ENCODE assay signal across 8 cellular contexts in genomic region chr16:14186007-14186953, GRCh38.
DNase-seq lines count a peak whose midpoint lies in the region; ATAC-seq and TF ChIP-seq lines count a peak whose summit lies in the region.

No MANE protein-coding gene starts in this region.

- peaks cover 34% of the 10 kb centered on the region for H3K4me1 Mint-ChIP-seq in nephron

- peak overlapping the region; percentile 34 for H3K9ac ChIP-seq in fibroblast of lung (ENCODE audit: insufficient read depth, low read length)

- H3K27ac Mint-ChIP-seq in nephron = peak overlapping the region; percentile 81 to 89 (median 88)

- no peaks in the 10 kb centered on the region for H3K27me3 ChIP-seq in SJCRH30
- no peaks in the 10 kb centered on the region for H3K27me3 ChIP-seq in fibroblast of lung (ENCODE audit: control insufficient read depth, insufficient read depth, low read length)

- H3K79me2 ChIP-seq in fibroblast of lung (ENCODE audit: control insufficient read depth, insufficient read depth, low read length) = no peaks in the 10 kb centered on the region

- peak overlapping the region; percentile 33 for H3K4me3 ChIP-seq in SJCRH30
- H3K4me3 ChIP-seq in fibroblast of lung (replicated peaks in 1 of 4; ENCODE audit: control extremely low read depth in 1 of 4, insufficient read depth in 1 of 4, low read depth in 3 of 4, low read length in 4 of 4) = peak overlapping the region; percentile 16 to 48 (median 30)

- no peak for ATAC-seq in GM18870 (IDR thresholded peaks at IDR 0.05; ENCODE audit: unreplicated experiment)
- ATAC-seq in GM21526 (IDR thresholded peaks at IDR 0.05; ENCODE audit: low FRiP score, unreplicated experiment) = no peak
- no peak for ATAC-seq in HG03097 (IDR thresholded peaks at IDR 0.05; ENCODE audit: low FRiP score, unreplicated experiment)

- H3K4me3 Mint-ChIP-seq in nephron = peak overlapping the region; percentile 83 to 92 (median 91)

- no peaks in the 10 kb centered on the region for H3K36me3 Mint-ChIP-seq in nephron (ENCODE audit: low read depth)

- H4K20me1 ChIP-seq in fibroblast of lung (ENCODE audit: control insufficient read depth, extremely low read depth, insufficient read depth, low read length) = no peaks in the 10 kb centered on the region

- H2AFZ ChIP-seq in fibroblast of lung (ENCODE audit: low read length) = peak overlapping the region; percentile 37

- no peaks in the 10 kb centered on the region for H3K9me3 ChIP-seq in SJCRH30 (replicated peaks)
- H3K9me3 ChIP-seq in fibroblast of lung (ENCODE audit: control insufficient read depth, insufficient read depth, low read depth, low read length) = no peaks in the 10 kb centered on the region

- H3K27ac ChIP-seq in SJCRH30 (no peak overlapping the region), fibroblast of lung (ENCODE audit: insufficient read depth, low read length) (peak overlapping the region; percentile 60)

- H3K4me1 ChIP-seq in SJCRH30 (0 out of 2 replicates have a peak, but pooled peaks cover 5% of the 10 kb centered on the region), fibroblast of lung (ENCODE audit: control insufficient read depth, extremely low read depth, insufficient read depth, low read length) (peaks cover 10% of the 10 kb centered on the region)

- H3K4me2 ChIP-seq in fibroblast of lung (ENCODE audit: extremely low read depth, insufficient read depth, low read length) = peak overlapping the region; percentile 85

- no peaks in the 10 kb centered on the region for H3K36me3 ChIP-seq in SJCRH30
- H3K36me3 ChIP-seq in fibroblast of lung (ENCODE audit: control insufficient read depth, insufficient read depth, low read length) = no peaks in the 10 kb centered on the region

- H3K9me3 Mint-ChIP-seq in nephron = no peaks in the 10 kb centered on the region

- no peaks in the 10 kb centered on the region for H3K27me3 Mint-ChIP-seq in nephron (ENCODE audit: low read depth)

- peak; percentile 13 for DNase-seq in stimulated activated CD4-positive, alpha-beta T cell treated with anti-CD3 and anti-CD28 coated beads, Interleukin-1b, Interleukin-23, amount 100 ng/mL, for 48 hours
- DNase-seq in stimulated activated CD4-positive, alpha-beta T cell treated with anti-CD3 and anti-CD28 coated beads, Interleukin-4, amount 100 ng/mL, for 4 hours = no peak
- DNase-seq in SJCRH30 (peak; percentile 9 to 22), fibroblast of lung (ENCODE audit: low read depth in 2 of 2) (peak; percentile 89 to 92)

- TF ChIP-seq CTCF in fibroblast of lung (conservative IDR thresholded peaks at IDR 0.05 in 1 of 2, IDR thresholded peaks at IDR 0.05 in 1 of 2; ENCODE audit: low read depth in 1 of 2, low read length in 2 of 2) (peak; percentile 70 to 71), nephron (IDR thresholded peaks at IDR 0.05; ENCODE audit: unreplicated experiment in 3 of 3) (peak; percentile 46 to 59 (median 53))

Comparison
In these comparisons a context has a peak if more than half of its experiments do, and no peak if none do; other contexts are left out.
1. DNase-seq: peak in stimulated activated CD4-positive, alpha-beta T cell treated with anti-CD3 and anti-CD28 coated beads, Interleukin-1b, Interleukin-23, amount 100 ng/mL, for 48 hours (single experiment), SJCRH30 (2 of 2) and fibroblast of lung (2 of 2); none in stimulated activated CD4-positive, alpha-beta T cell treated with anti-CD3 and anti-CD28 coated beads, Interleukin-4, amount 100 ng/mL, for 4 hours (0 of 2).